17 cellular contexts compared by ENCODE assay signal in genomic region chr16:57876210-57876609, GRCh38.
DNase-seq lines count a peak whose midpoint lies in the region; ATAC-seq and TF ChIP-seq lines count a peak whose summit lies in the region.
"Had no signal": no experiment of that assay in that cellular context is flagged by ENCODE, and none has a peak within 500 bp of the region (broad histone marks: within the 10 kb centered on the region; RNA-seq: fewer than 3 reads in every experiment).

No MANE protein-coding gene starts in this region.

- no peaks in the 10 kb centered on the region for H3K36me3 Mint-ChIP-seq in endothelial cell (ENCODE audit: low read depth, unreplicated experiment)
- no peaks in the 10 kb centered on the region for H3K36me3 Mint-ChIP-seq in CD8-positive, alpha-beta T cell

- TF ChIP-seq EP300 in upper lobe of left lung (IDR thresholded peaks at IDR 0.05), result no peak

- H3K9me3 ChIP-seq in CD8-positive, alpha-beta T cell (ENCODE audit: low read length), result no peaks in the 10 kb centered on the region
- H3K9me3 ChIP-seq in upper lobe of left lung, result no peaks in the 10 kb centered on the region
- H3K9me3 ChIP-seq: SJSA1 had no signal

- no peaks in the 10 kb centered on the region for H3K4me1 ChIP-seq in CD8-positive, alpha-beta T cell (ENCODE audit: insufficient read depth, low read length)
- no peaks in the 10 kb centered on the region for H3K4me1 ChIP-seq in upper lobe of left lung

- H3K9me3 Mint-ChIP-seq in endothelial cell (ENCODE audit: unreplicated experiment), result no peaks in the 10 kb centered on the region
- no peaks in the 10 kb centered on the region for H3K9me3 Mint-ChIP-seq in CD8-positive, alpha-beta T cell

- intact Hi-C loops in CD8-positive, alpha-beta T cell (cut with DNase I, micrococcal nuclease), result no loop called here

- no peak for TF ChIP-seq POLR2A in upper lobe of left lung (IDR thresholded peaks at IDR 0.05)

- H3K27me3 Mint-ChIP-seq in endothelial cell (ENCODE audit: unreplicated experiment), result peaks cover 2% of the 10 kb centered on the region
- peaks cover 17% of the 10 kb centered on the region for H3K27me3 Mint-ChIP-seq in CD8-positive, alpha-beta T cell (ENCODE audit: low read depth)

- ATAC-seq in GM18867 (IDR thresholded peaks at IDR 0.05; ENCODE audit: unreplicated experiment) (peak; percentile 58), HG02610 (IDR thresholded peaks at IDR 0.05; ENCODE audit: unreplicated experiment) (peak; percentile 76), HG03520 (IDR thresholded peaks at IDR 0.05; ENCODE audit: unreplicated experiment) (peak; percentile 63), HG02884 (IDR thresholded peaks at IDR 0.05; ENCODE audit: unreplicated experiment) (no peak), upper lobe of left lung (ENCODE audit: low FRiP score in 2 of 2) (no peak)
- no peak for ATAC-seq in CD8-positive, alpha-beta T cell
- ATAC-seq: HCT116 had no signal

- no peak for DNase-seq in endothelial cell (ENCODE audit: low spot score)
- no peak for DNase-seq in CD8-positive, alpha-beta T cell
- no peak for DNase-seq in upper lobe of left lung
- DNase-seq: GM23248, KBM-7, NCI-H1048, NCI-H1436 treated with DMSO at 0.1 percent for 48 hours, NCI-H2081, NCI-H510A, NCI-H774 had no signal

- H3K4me3 ChIP-seq in CD8-positive, alpha-beta T cell (ENCODE audit: low read depth, low read length), result no peak overlapping the region
- H3K4me3 ChIP-seq in upper lobe of left lung, result no peak overlapping the region
- H3K4me3 ChIP-seq: GM23248, SJSA1 had no signal

- H3K27me3 ChIP-seq in CD8-positive, alpha-beta T cell (ENCODE audit: insufficient read depth, low read length), result peaks cover 4% of the 10 kb centered on the region
- H3K27me3 ChIP-seq in upper lobe of left lung, result no peaks in the 10 kb centered on the region
- H3K27me3 ChIP-seq: SJSA1 had no signal

- H3K27ac ChIP-seq in CD8-positive, alpha-beta T cell (ENCODE audit: low read depth, low read length), result no peak overlapping the region
- no peak overlapping the region for H3K27ac ChIP-seq in upper lobe of left lung
- H3K27ac ChIP-seq: C4-2B, GM23248, SJSA1 had no signal

- peak overlapping the region; percentile 49 for H3K4me3 Mint-ChIP-seq in endothelial cell (ENCODE audit: unreplicated experiment)
- H3K4me3 Mint-ChIP-seq in CD8-positive, alpha-beta T cell, result no peak overlapping the region

- 81 to 84% methylated on average over 4 of the region's 4 CpGs for WGBS in upper lobe of left lung, 2 donors

- no peaks in the 10 kb centered on the region for H3K4me1 Mint-ChIP-seq in endothelial cell (ENCODE audit: unreplicated experiment)
- no peaks in the 10 kb centered on the region for H3K4me1 Mint-ChIP-seq in CD8-positive, alpha-beta T cell (ENCODE audit: low read depth)

- no peaks in the 10 kb centered on the region for H3K36me3 ChIP-seq in CD8-positive, alpha-beta T cell (ENCODE audit: insufficient read depth, low read length)
- no peaks in the 10 kb centered on the region for H3K36me3 ChIP-seq in upper lobe of left lung
- H3K36me3 ChIP-seq: SJSA1 had no signal

- H3K27ac Mint-ChIP-seq in endothelial cell (ENCODE audit: unreplicated experiment), result no peak overlapping the region
- H3K27ac Mint-ChIP-seq in CD8-positive, alpha-beta T cell, result no peak overlapping the region

- POLR2A ChIA-PET in CD8-positive, alpha-beta T cell (lab: Charles Lee), result no interaction called here

- CTCF ChIA-PET in CD8-positive, alpha-beta T cell (lab: Charles Lee), result interaction anchor here (0.6 to 1.1 kb wide), 3 partner anchors 20 to 181 kb away, joined by 3 read pairs; partner anchors contain the start of gene DRC7

- TF ChIP-seq CTCF in endothelial cell (IDR thresholded peaks at IDR 0.05; ENCODE audit: unreplicated experiment) (no peak), upper lobe of left lung (IDR thresholded peaks at IDR 0.05) (no peak)
- no peak for TF ChIP-seq CTCF in CD8-positive, alpha-beta T cell (IDR thresholded peaks at IDR 0.05)

Comparison
In these comparisons a context has a peak if more than half of its experiments do, and no peak if none do; other contexts are left out.
1. ATAC-seq: peak in GM18867 (single experiment), HG02610 (single experiment) and HG03520 (single experiment); none in CD8-positive, alpha-beta T cell (single experiment), HG02884 (single experiment) and upper lobe of left lung (0 of 2).